ENCODE assay signal across 1 cellular context in genomic region chr22:37228106-37229011, GRCh38.
TF ChIP-seq lines count a peak whose summit lies in the region.

No MANE protein-coding gene starts in this region.

TF ChIP-seq in endothelial cell of umbilical vein, 7 proteins besides CTCF, POLR2A, EP300 and RAD21:
- no peak for TF ChIP-seq POLR2AphosphoS5 (IDR thresholded peaks at IDR 0.05; ENCODE audit: insufficient read depth, low read depth, low read length)
- TF ChIP-seq FOS (IDR thresholded peaks at IDR 0.05; ENCODE audit: borderline replicate concordance, insufficient read depth, low read length): no peak
- TF ChIP-seq EZH2 (IDR thresholded peaks at IDR 0.05; ENCODE audit: borderline replicate concordance, low read depth, low read length, severe bottlenecking): no peak
- no peak for TF ChIP-seq GATA2 (IDR thresholded peaks at IDR 0.05; ENCODE audit: insufficient read depth, insufficient read length, low read depth, low read length)
- TF ChIP-seq MYC (IDR thresholded peaks at IDR 0.05; ENCODE audit: low read depth, low read length): no peak
- TF ChIP-seq, protein P1, sequence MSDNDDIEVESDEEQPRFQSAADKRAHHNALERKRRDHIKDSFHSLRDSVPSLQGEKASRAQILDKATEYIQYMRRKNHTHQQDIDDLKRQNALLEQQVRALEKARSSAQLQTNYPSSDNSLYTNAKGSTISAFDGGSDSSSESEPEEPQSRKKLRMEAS (IDR thresholded peaks at IDR 0.05; ENCODE audit: insufficient read depth, insufficient read length): no peak
- TF ChIP-seq JUN (IDR thresholded peaks at IDR 0.05; ENCODE audit: borderline replicate concordance, insufficient read depth, insufficient read length, low read depth): no peak
